26 cellular contexts compared by ENCODE assay signal in genomic region chr12:108340037-108340436, GRCh38. TPM values are rescaled to one million over a fixed set of nuclear protein-coding genes. Genes with fewer than 3 reads are reported as not detected.
A peak's percentile ranks its signal among the peaks of the same experiment; 100 is the strongest.
DNase-seq lines count a peak whose midpoint lies in the region; ATAC-seq, FAIRE-seq and TF ChIP-seq lines count a peak whose summit lies in the region.
"Had no signal": no experiment of that assay in that cellular context is flagged by ENCODE, and none has a peak within 500 bp of the region (broad histone marks: within the 10 kb centered on the region; RNA-seq: fewer than 3 reads in every experiment).

No MANE protein-coding gene starts in this region.

- H3K9me3 Mint-ChIP-seq in natural killer cell treated with Interleukin-12 subunit alpha and Interleukin-12 subunit beta and Interleukin-15 and Interleukin-18, amount 100 ng/mL, for 72 hours, result no peaks in the 10 kb centered on the region
- H3K9me3 Mint-ChIP-seq: activated naive CD4-positive, alpha-beta T cell treated with anti-CD3 and anti-CD28 coated beads for 36 hours; activated T-cell treated with anti-CD3 and anti-CD28 coated beads, Interleukin-2, amount 50 U/mL, for 72 hours had no signal

- H3K4me2 ChIP-seq in K562 (ENCODE audit: insufficient read depth, low read length), result peak overlapping the region; percentile 12; the same call in 1 of the 2 replicates
- H3K4me2 ChIP-seq: SK-N-SH had no signal

- no peak overlapping the region for H3K4me3 ChIP-seq in K562
- no peak overlapping the region for H3K4me3 ChIP-seq in left ventricle myocardium inferior
- peak overlapping the region in 1 of 8 donors; percentile 57 for H3K4me3 ChIP-seq in spleen
- H3K4me3 ChIP-seq in HAP-1, result no peak overlapping the region
- H3K4me3 ChIP-seq: BLaER1 had no signal

- no peak for FAIRE-seq in K562 (lab: Jason Lieb, UNC)
- FAIRE-seq: kidney had no signal

- no peak overlapping the region for H3K27ac ChIP-seq in K562 (ENCODE audit: extremely low read depth, low read depth, low read length)
- peak overlapping the region; percentile 82 for H3K27ac ChIP-seq in left ventricle myocardium inferior (replicated peaks)
- peak overlapping the region in 4 of 8 donors; percentile 69 to 75 (median 71) for H3K27ac ChIP-seq in spleen
- H3K27ac ChIP-seq: BLaER1, VCaP had no signal

- no peaks in the 10 kb centered on the region for H3K27me3 Mint-ChIP-seq in natural killer cell treated with Interleukin-12 subunit alpha and Interleukin-12 subunit beta and Interleukin-15 and Interleukin-18, amount 100 ng/mL, for 72 hours

- intact Hi-C loops in K562 (cut with micrococcal nuclease) (no loop called here), left ventricle myocardium inferior (cut with micrococcal nuclease) (no loop called here), spleen (cut with DNase I; ENCODE audit: low total_unique reads) (no loop called here)

- H3K4me1 ChIP-seq in K562 (replicated peaks in 1 of 2; ENCODE audit: control insufficient read depth in 2 of 2, insufficient read depth in 2 of 2, low read length in 2 of 2) (peaks cover 18 to 24% of the 10 kb centered on the region in 2 experiments; a peak in 4 of 5 replicates), left ventricle myocardium inferior (peaks cover 21% of the 10 kb centered on the region), spleen (peaks cover 0 to 15% (median 0%) of the 10 kb centered on the region in 6 donors), HAP-1 (no peaks in the 10 kb centered on the region)
- H3K4me1 ChIP-seq: breast epithelium had no signal

- no peaks in the 10 kb centered on the region for H3K9me3 ChIP-seq in K562 (replicated peaks; ENCODE audit: control insufficient read depth, insufficient read depth, low read depth, low read length)
- no peaks in the 10 kb centered on the region for H3K9me3 ChIP-seq in left ventricle myocardium inferior (replicated peaks)
- H3K9me3 ChIP-seq in spleen, result no peaks in the 10 kb centered on the region
- H3K9me3 ChIP-seq in HAP-1, result no peaks in the 10 kb centered on the region
- H3K9me3 ChIP-seq: BLaER1, SK-N-SH, uterus had no signal

- ATAC-seq in K562, result no peak
- no peak for ATAC-seq in natural killer cell treated with Interleukin-12 subunit alpha and Interleukin-12 subunit beta and Interleukin-15 and Interleukin-18, amount 100 ng/mL, for 72 hours
- ATAC-seq: activated T-cell treated with anti-CD3 and anti-CD28 coated beads, Interleukin-2, amount 50 U/mL, for 72 hours; T-helper 17 cell had no signal

- TF ChIP-seq EP300 in K562 (IDR thresholded peaks at IDR 0.05; ENCODE audit: low read length), result no peak

- H3K79me2 ChIP-seq in K562 (ENCODE audit: control insufficient read depth, insufficient read depth, low read length), result no peaks in the 10 kb centered on the region

- H3K9ac ChIP-seq in K562 (ENCODE audit: insufficient read depth in 1 of 2, low read depth in 2 of 2, low read length in 2 of 2), result no peak overlapping the region
- H3K9ac ChIP-seq: BLaER1, SK-N-SH had no signal

- no TSS peak for BruUV-seq in K562 (replicated peaks; lab: Mats Ljungman, UMichigan)

- no peaks in the 10 kb centered on the region for H3K36me3 Mint-ChIP-seq in natural killer cell treated with Interleukin-12 subunit alpha and Interleukin-12 subunit beta and Interleukin-15 and Interleukin-18, amount 100 ng/mL, for 72 hours

- peak overlapping the region; percentile 75 for H3K4me3 Mint-ChIP-seq in natural killer cell treated with Interleukin-12 subunit alpha and Interleukin-12 subunit beta and Interleukin-15 and Interleukin-18, amount 100 ng/mL, for 72 hours
- H3K4me3 Mint-ChIP-seq: activated naive CD4-positive, alpha-beta T cell treated with anti-CD3 and anti-CD28 coated beads for 36 hours; activated T-cell treated with anti-CD3 and anti-CD28 coated beads, Interleukin-2, amount 50 U/mL, for 72 hours; T-helper 17 cell had no signal

- in situ Hi-C loops in K562 (cut with MboI), result no loop called here
- in situ Hi-C loops in HAP-1 (cut with MboI; ENCODE audit: low sequenced_read_pairs), result no loop called here

- H3K27me3 ChIP-seq in K562 (ENCODE audit: control insufficient read depth in 2 of 2, insufficient read depth in 2 of 2, low read length in 2 of 2), result no peaks in the 10 kb centered on the region
- peaks cover 33% of the 10 kb centered on the region for H3K27me3 ChIP-seq in left ventricle myocardium inferior (ENCODE audit: low read depth)
- peaks cover 0 to 50% (median 0%) of the 10 kb centered on the region in 7 donors for H3K27me3 ChIP-seq in spleen (replicated peaks in 1 of 7)
- peaks cover 11% of the 10 kb centered on the region; the same call in 1 of the 2 replicates for H3K27me3 ChIP-seq in HAP-1 (ENCODE audit: low read depth)
- H3K27me3 ChIP-seq: breast epithelium, uterus had no signal

- no peak for TF ChIP-seq POLR2A in K562 (conservative IDR thresholded peaks at IDR 0.05)
- no peak for TF ChIP-seq POLR2A in spleen (IDR thresholded peaks at IDR 0.05)

- no peaks in the 10 kb centered on the region for H3K36me3 ChIP-seq in K562 (ENCODE audit: control insufficient read depth, insufficient read depth, low read length)
- H3K36me3 ChIP-seq in left ventricle myocardium inferior, result no peaks in the 10 kb centered on the region
- H3K36me3 ChIP-seq in spleen, result no peaks in the 10 kb centered on the region
- no peaks in the 10 kb centered on the region for H3K36me3 ChIP-seq in HAP-1 (replicated peaks)
- H3K36me3 ChIP-seq: BLaER1, breast epithelium, uterus had no signal

- POLR2A ChIA-PET in K562 (lab: Yijun Ruan, JAX), result no interaction called here

- 71% methylated on average over 10 of the region's 10 CpGs for WGBS in K562 (ENCODE audit: insufficient coverage, low coverage, missing lambda C conversion rate)
- WGBS in spleen, 5 donors, result 74 to 83% (median 78%) methylated on average over 10 of the region's 10 CpGs

- H4K20me1 ChIP-seq in K562 (replicated peaks; ENCODE audit: control insufficient read depth, insufficient read depth, low read length), result no peaks in the 10 kb centered on the region

- CTCF ChIA-PET in K562 (lab: Yijun Ruan, JAX; ENCODE audit: low intra/inter-chr PET ratio), result no interaction called here

- no peak overlapping the region for H3K27ac Mint-ChIP-seq in natural killer cell treated with Interleukin-12 subunit alpha and Interleukin-12 subunit beta and Interleukin-15 and Interleukin-18, amount 100 ng/mL, for 72 hours
- H3K27ac Mint-ChIP-seq: activated naive CD4-positive, alpha-beta T cell treated with anti-CD3 and anti-CD28 coated beads for 36 hours; activated T-cell treated with anti-CD3 and anti-CD28 coated beads, Interleukin-2, amount 50 U/mL, for 72 hours; T-helper 17 cell had no signal

- DNase-seq in K562 (ENCODE audit: extremely low read depth in 1 of 4, low spot score in 3 of 4) (no peak), left ventricle myocardium inferior (no peak), spleen (peak; percentile 53), NCI-H2227 treated with DMSO at 0.1 percent for 48 hours (lab: John Stamatoyannopoulos, UW) (no peak), DMS79 (lab: John Stamatoyannopoulos, UW) (no peak), HAP-1 (ENCODE audit: low spot score in 2 of 2) (no peak)
- DNase-seq in natural killer cell treated with Interleukin-12 subunit alpha and Interleukin-12 subunit beta and Interleukin-15 and Interleukin-18, amount 100 ng/mL, for 72 hours (ENCODE audit: low spot score), result no peak
- DNase-seq in stimulated activated CD8-positive, alpha-beta memory T cell treated with anti-CD3 and anti-CD28 coated beads, Interleukin-4, amount 100 ng/mL, for 48 hours, result no peak
- DNase-seq: activated CD4-positive, alpha-beta T cell treated with anti-CD3 and anti-CD28 coated beads for 48 hours; activated naive CD4-positive, alpha-beta T cell treated with anti-CD3 and anti-CD28 coated beads for 36 hours; activated T-cell treated with anti-CD3 and anti-CD28 coated beads, Interleukin-2, amount 50 U/mL, for 72 hours; COR-L47; DMS79 treated with DMSO at 0.1 percent for 48 hours; Karpas-422; mammary epithelial cell; NCI-H1694; NCI-H2171; NCI-H526 treated with DMSO at 0.1 percent for 48 hours; T-helper 17 cell had no signal

- TF ChIP-seq CTCF in K562 (IDR thresholded peaks at IDR 0.05 in 2 of 3, conservative IDR thresholded peaks at IDR 0.05 in 1 of 3; ENCODE audit: insufficient read depth in 2 of 3, low read depth in 1 of 3, low read length in 3 of 3) (no peak), left ventricle myocardium inferior (IDR thresholded peaks at IDR 0.05; ENCODE audit: borderline replicate concordance) (no peak), spleen (IDR thresholded peaks at IDR 0.05 in 8 of 11, conservative IDR thresholded peaks at IDR 0.05 in 3 of 11) (no peak)

- H3K9me1 ChIP-seq in K562 (ENCODE audit: control insufficient read depth, insufficient read depth, low read length), result no peaks in the 10 kb centered on the region

- peak overlapping the region; percentile 51; the same call in 1 of the 2 replicates for H2AFZ ChIP-seq in K562 (ENCODE audit: low read depth, low read length)

- TF ChIP-seq RAD21 in K562 (CRISPR knock-in tag; conservative IDR thresholded peaks at IDR 0.05 in 1 of 2, IDR thresholded peaks at IDR 0.05 in 1 of 2), result no peak

- peaks cover 41 to 44% of the 10 kb centered on the region in 2 donors for H3K4me1 Mint-ChIP-seq in natural killer cell treated with Interleukin-12 subunit alpha and Interleukin-12 subunit beta and Interleukin-15 and Interleukin-18, amount 100 ng/mL, for 72 hours (ENCODE audit: low read depth in 2 of 2)
- H3K4me1 Mint-ChIP-seq: T-helper 17 cell had no signal

RNA-seq across cellular contexts. Expression of gene CMKLR1, which starts 0.9 kb away (rescaled TPM):
- total RNA-seq in K562 (2011; cell fraction: chromatin; rRNA removed; ENCODE audit: low replicate concordance), result 3.0 and 7.0 TPM in 2 replicates
- 3.2 and 3.4 TPM in 2 replicates for total RNA-seq in K562 (2011; cell fraction: nucleolus; rRNA removed)
- 3.7 and 4.0 TPM in 2 replicates for total RNA-seq in K562 (2011; cell fraction: nucleoplasm; rRNA removed)
- total RNA-seq in K562 (2014; rRNA removed), result 0.16 and 0.32 TPM in 2 replicates
- 0.11 and 0.29 TPM in 2 replicates for total RNA-seq in K562 (2014; rRNA removed; fragmentation: Illumina TruSeq; extraction: Trizol)
- 0.15 and 0.33 TPM in 2 replicates for total RNA-seq in K562 (2015; rRNA removed; fragmentation: Illumina TruSeq; extraction: Trizol)
- 0.20 and 0.29 TPM in 2 replicates for total RNA-seq in K562 (2021)
- polyA plus RNA-seq in K562 (2011; rRNA removed), result 0.30 and 1.4 TPM in 2 replicates
- polyA plus RNA-seq in K562 (2011; cell fraction: cytosol; rRNA removed), result 0.28 and 1.0 TPM in 2 replicates
- 0.41 and 1.3 TPM in 2 replicates for polyA plus RNA-seq in K562 (2011; cell fraction: nucleus; rRNA removed)
- 0.11 and 0.25 TPM in 2 replicates for polyA plus RNA-seq in K562 (2012)
- 0.33 and 0.67 TPM in 2 replicates for polyA plus RNA-seq in K562 (2014; fragmentation: Illumina TruSeq; extraction: Trizol)
- under 1 TPM; 0.11 to 0.13 TPM for polyA plus RNA-seq in K562 (2014; fragmentation: Nextera tagmentation; extraction: Ambion mirVana)
- 0.12 and 0.36 TPM in 2 replicates for polyA plus RNA-seq in K562 (2014; rRNA removed)
- 0.42 and 2.6 TPM in 2 replicates for polyA minus RNA-seq in K562 (2011; rRNA and poly(A)+ RNA removed)
- 1.2 TPM in 1 of 2 replicates, not detected in the other for polyA minus RNA-seq in K562 (2011; cell fraction: cytosol; rRNA and poly(A)+ RNA removed)
- polyA minus RNA-seq in K562 (2011; cell fraction: nucleus; rRNA and poly(A)+ RNA removed), result 0.22 and 1.1 TPM in 2 replicates
- total RNA-seq in left ventricle myocardium inferior, result 5.7 TPM
- total RNA-seq in natural killer cell treated with Interleukin-12 subunit alpha and Interleukin-12 subunit beta and Interleukin-15 and Interleukin-18, amount 100 ng/mL, for 72 hours, result 1 to 10 TPM in 1 of 2 donors, under 1 TPM in 1; 0.26 to 1.1 TPM
- total RNA-seq in spleen, result 100 to 1,000 TPM in 2 of 7 donors, 10 to 100 TPM in 5; 53.0 to 118 (median 84.4) TPM
- 10 to 100 TPM in 1 of 3 donors, 1 to 10 TPM in 2; 6.3 to 12.1 (median 9.0) TPM for polyA plus RNA-seq in spleen
- total RNA-seq: activated naive CD4-positive, alpha-beta T cell treated with anti-CD3 and anti-CD28 coated beads for 36 hours; activated T-cell treated with anti-CD3 and anti-CD28 coated beads, Interleukin-2, amount 50 U/mL, for 72 hours; fibroblast of lung had no signal
- polyA plus RNA-seq: mammary epithelial cell had no signal
